23 cellular contexts compared by ENCODE assay signal in the genomic region with DNA sequence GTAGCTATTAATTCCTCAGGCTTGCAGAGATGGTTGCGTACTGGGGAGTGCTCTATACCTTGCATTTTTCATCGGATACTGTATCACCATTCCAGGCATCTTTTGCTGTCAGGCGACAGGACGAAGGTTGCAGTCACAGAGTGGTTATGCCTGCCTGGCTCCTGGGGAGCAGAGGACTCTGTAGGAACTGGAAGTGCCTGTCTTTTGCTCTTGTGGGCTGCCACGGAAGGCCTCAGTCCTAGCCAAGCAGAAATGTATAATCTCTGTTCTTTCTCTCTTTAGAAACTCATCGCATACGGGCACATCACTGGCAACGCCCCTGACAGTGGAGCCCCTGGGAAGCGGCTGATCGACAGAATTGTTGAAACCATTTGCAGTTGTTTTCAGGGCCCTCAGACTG.
"Had no signal": no experiment of that assay in that cellular context is flagged by ENCODE, and none has a peak within 500 bp of the region (broad histone marks: within the 10 kb centered on the region; RNA-seq: fewer than 3 reads in every experiment).

No MANE protein-coding gene starts in this region.

- H3K27ac ChIP-seq: neutrophil, pancreas, right atrium auricular region, sigmoid colon, testis, tibial artery, upper lobe of left lung had no signal

- ATAC-seq: natural killer cell; stimulated activated effector memory CD8-positive, alpha-beta T cell treated with anti-CD3 and anti-CD28 coated beads, Interleukin-12 subunit alpha, Interleukin-12 subunit beta, amount 100 ng/mL, for 72 hours; stimulated activated naive CD8-positive, alpha-beta T cell treated with anti-CD3 and anti-CD28 coated beads, Interleukin-15, Interleukin-2, amounts not matched to agents 100 U/mL and 50 U/mL, for 24 hours had no signal

- H3K27me3 ChIP-seq: dorsolateral prefrontal cortex, neutrophil, pancreas, right atrium auricular region, sigmoid colon, testis, tibial artery, upper lobe of left lung had no signal

- H3K4me1 ChIP-seq: pancreas, sigmoid colon, testis, tibial artery, upper lobe of left lung had no signal

- H3K4me3 ChIP-seq: dorsolateral prefrontal cortex, lung, pancreas, right atrium auricular region, sigmoid colon, testis, tibial artery, upper lobe of left lung had no signal

- H3K4me3 Mint-ChIP-seq: immature natural killer cell; memory B cell; natural killer cell; stimulated activated effector memory CD8-positive, alpha-beta T cell treated with anti-CD3 and anti-CD28 coated beads, Interleukin-12 subunit alpha, Interleukin-12 subunit beta, amount 100 ng/mL, for 72 hours had no signal

- H3K27me3 Mint-ChIP-seq: memory B cell, progenitor cell of endocrine pancreas had no signal

- H3K9me3 Mint-ChIP-seq: immature natural killer cell; memory B cell; natural killer cell; stimulated activated effector memory CD8-positive, alpha-beta T cell treated with anti-CD3 and anti-CD28 coated beads, Interleukin-12 subunit alpha, Interleukin-12 subunit beta, amount 100 ng/mL, for 72 hours had no signal

- H3K9me3 ChIP-seq: neutrophil, pancreas, right atrium auricular region, sigmoid colon, testis, tibial artery, upper lobe of left lung had no signal

- DNase-seq: effector CD4-positive, alpha-beta T cell; hypothalamus; immature natural killer cell; natural killer cell; pancreas; sigmoid colon; stimulated activated CD4-positive, alpha-beta T cell treated with anti-CD3 and anti-CD28 coated beads, Interleukin-2, amount 100 ng/mL, for 24 hours; stimulated activated CD4-positive, alpha-beta T cell treated with anti-CD3 and anti-CD28 coated beads, Interleukin-4, amount 100 ng/mL, for 24 hours; stimulated activated naive CD8-positive, alpha-beta T cell treated with anti-CD3 and anti-CD28 coated beads, Interleukin-15, Interleukin-2, amounts not matched to agents 100 U/mL and 50 U/mL, for 24 hours; testis; tibial artery; upper lobe of left lung had no signal

- H3K27ac Mint-ChIP-seq: immature natural killer cell; memory B cell; natural killer cell; progenitor cell of endocrine pancreas; stimulated activated effector memory CD8-positive, alpha-beta T cell treated with anti-CD3 and anti-CD28 coated beads, Interleukin-12 subunit alpha, Interleukin-12 subunit beta, amount 100 ng/mL, for 72 hours had no signal

- H3K4me1 Mint-ChIP-seq: immature natural killer cell, natural killer cell had no signal

- FAIRE-seq: colon, frontal cortex, keratinocyte, pancreas, urothelium cell line had no signal
